Comparison of ENCODE assay signal across 14 cellular contexts in genomic region chr22:31681625-31682345, GRCh38. TPM values are rescaled to one million over a fixed set of nuclear protein-coding genes. Genes with fewer than 3 reads are reported as not detected.
DNase-seq lines count a peak whose midpoint lies in the region; ATAC-seq and TF ChIP-seq lines count a peak whose summit lies in the region.
"Had no signal": no experiment of that assay in that cellular context is flagged by ENCODE, and none has a peak within 500 bp of the region (broad histone marks: within the 10 kb centered on the region; RNA-seq: fewer than 3 reads in every experiment).

No MANE protein-coding gene starts in this region.

- no peak for TF ChIP-seq CTCF in astrocyte of the cerebellum (IDR thresholded peaks at IDR 0.05; ENCODE audit: low read depth, low read length, missing control alignments)
- TF ChIP-seq CTCF in foreskin fibroblast (IDR thresholded peaks at IDR 0.05; ENCODE audit: low read depth, low read length) = no peak
- no peak for TF ChIP-seq CTCF in stomach (IDR thresholded peaks at IDR 0.05)
- TF ChIP-seq CTCF in GM10266 (IDR thresholded peaks at IDR 0.05; ENCODE audit: control insufficient read depth, insufficient read depth, low read depth, missing control alignments) = no peak

- intact Hi-C loops in stomach (cut with DNase I; ENCODE audit: low total_unique reads) = no loop called here

- H3K4me1 ChIP-seq in stomach = peaks cover 0 to 31% (median 14%) of the 10 kb centered on the region in 4 donors
- H3K4me1 ChIP-seq: BLaER1 had no signal

- H3K4me3 ChIP-seq in astrocyte of the cerebellum (ENCODE audit: low read depth, low read length) (peak overlapping the region; percentile 7), foreskin fibroblast (ENCODE audit: low read depth in 1 of 2, low read length in 2 of 2) (no peak overlapping the region), stomach (no peak overlapping the region)
- H3K4me3 ChIP-seq: BLaER1, upper lobe of right lung had no signal

- WGBS in stomach, 5 donors = 69 to 91% (median 82%) methylated on average over 16 to 17 of the region's 17 CpGs

- H3K27me3 ChIP-seq in stomach = no peaks in the 10 kb centered on the region
- H3K27me3 ChIP-seq: BLaER1, foreskin keratinocyte, upper lobe of right lung had no signal

- in situ Hi-C loops in astrocyte of the cerebellum (cut with HindIII; ENCODE audit: low sequenced_read_pairs) = loop anchor here (10.0 kb wide), 1 partner anchor 63 kb away; no protein-coding TSS in a partner anchor

- H3K9me3 ChIP-seq in stomach = no peaks in the 10 kb centered on the region
- H3K9me3 ChIP-seq: BLaER1, upper lobe of right lung had no signal

- TF ChIP-seq POLR2A in stomach (IDR thresholded peaks at IDR 0.05) = no peak

- ATAC-seq in GM18502 (IDR thresholded peaks at IDR 0.05; ENCODE audit: poor library complexity, unreplicated experiment) (no peak), HG03442 (IDR thresholded peaks at IDR 0.05; ENCODE audit: unreplicated experiment) (no peak), GM19452 (IDR thresholded peaks at IDR 0.05; ENCODE audit: unreplicated experiment) (no peak)
- ATAC-seq: activated naive CD4-positive, alpha-beta T cell treated with anti-CD3 and anti-CD28 coated beads, Interleukin-2, amount 50 U/mL, for 72 hours; foreskin keratinocyte; upper lobe of right lung had no signal

- peaks cover 29 to 43% (median 42%) of the 10 kb centered on the region in 4 donors for H3K36me3 ChIP-seq in stomach

- peak overlapping the region in 3 of 5 donors; percentile 24 to 57 (median 44) for H3K27ac ChIP-seq in stomach
- H3K27ac ChIP-seq: BLaER1, foreskin keratinocyte, upper lobe of right lung had no signal

- DNase-seq in GM03348 (ENCODE audit: low spot score) (peak; percentile 59), astrocyte of the cerebellum (ENCODE audit: low read depth) (peak; percentile 68), foreskin fibroblast (peak; percentile 26 to 57), stomach (no peak), GM10266 (ENCODE audit: extremely low spot score) (no peak)
- DNase-seq: NCI-H1436, NCI-H226, upper lobe of right lung had no signal

- no peak for TF ChIP-seq EP300 in stomach (IDR thresholded peaks at IDR 0.05)

RNA-seq across cellular contexts. Expression of gene PISD, which starts 19.8 kb away (rescaled TPM):
- total RNA-seq in stomach = 10 to 100 TPM; 10.3 to 99.8 (median 56.2) TPM
- polyA plus RNA-seq in stomach = 10 to 100 TPM; 13.9 to 27.4 (median 16.8) TPM

Comparison
In these comparisons a context has a peak if more than half of its experiments do, and no peak if none do; other contexts are left out.
1. DNase-seq: peak in GM03348 (single experiment), astrocyte of the cerebellum (single experiment) and foreskin fibroblast (2 of 2); none in stomach (single experiment) and GM10266 (single experiment).